ENCODE assay signal across 21 cellular contexts in the genomic region with DNA sequence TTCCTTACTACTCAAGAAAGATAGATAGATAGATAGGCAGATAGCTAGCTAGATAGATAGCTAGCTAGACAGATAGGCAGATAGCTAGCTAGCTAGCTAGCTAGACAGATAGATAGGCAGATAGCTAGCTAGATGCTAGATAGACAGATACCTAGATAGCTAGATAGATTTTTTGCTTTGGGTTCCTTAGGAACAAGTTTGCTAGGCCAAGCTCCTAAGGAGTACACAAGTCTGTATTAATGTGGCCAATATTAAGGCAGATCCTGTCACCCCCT.
DNase-seq lines count a peak whose midpoint lies in the region; ATAC-seq, FAIRE-seq and TF ChIP-seq lines count a peak whose summit lies in the region.
"Had no signal": no experiment of that assay in that cellular context is flagged by ENCODE, and none has a peak within 500 bp of the region (broad histone marks: within the 10 kb centered on the region; RNA-seq: fewer than 3 reads in every experiment).

No MANE protein-coding gene starts in this region.

- H3K4me1 ChIP-seq in OCI-LY3 (ENCODE audit: low read length) (no peaks in the 10 kb centered on the region), GM12878 (ENCODE audit: control insufficient read depth, insufficient read depth, low read length) (peaks cover 3% of the 10 kb centered on the region; the same call in 1 of the 2 replicates), smooth muscle cell (ENCODE audit: low read depth) (no peaks in the 10 kb centered on the region), A673 (ENCODE audit: insufficient read depth, low read length, poor library complexity, severe bottlenecking) (no peaks in the 10 kb centered on the region)

- no peaks in the 10 kb centered on the region for H4K20me1 ChIP-seq in OCI-LY3 (ENCODE audit: insufficient read depth, low read length)
- no peaks in the 10 kb centered on the region for H4K20me1 ChIP-seq in GM12878 (ENCODE audit: control insufficient read depth, insufficient read depth)
- no peaks in the 10 kb centered on the region for H4K20me1 ChIP-seq in smooth muscle cell (ENCODE audit: low read depth)
- H4K20me1 ChIP-seq: BLaER1 had no signal

- POLR2A ChIA-PET in GM12878 (lab: Charles Lee): interaction anchor here (1.5 kb wide), 1 partner anchor 15 kb away, joined by 4 read pairs; no protein-coding TSS in a partner anchor
- POLR2A ChIA-PET in A673 (lab: Charles Lee; ENCODE audit: low non-redundant PET): no interaction called here

- H3K9ac ChIP-seq in OCI-LY3 (ENCODE audit: low read length) (no peak overlapping the region), GM12878 (ENCODE audit: control insufficient read depth, insufficient read depth, low read length) (no peak overlapping the region), smooth muscle cell (ENCODE audit: low read depth) (no peak overlapping the region)
- H3K9ac ChIP-seq: BLaER1 had no signal

- peak overlapping the region; percentile 85 to 99 (median 99) for H3K27ac Mint-ChIP-seq in nephron
- H3K27ac Mint-ChIP-seq in stimulated activated memory B cell treated with anti-CD40 and anti-IgM and Interleukin-4, amounts not matched to agents 10 μg/mL and 1 μg/mL and 100 μg/mL, for 72 hours: peak overlapping the region; percentile 68
- H3K27ac Mint-ChIP-seq: CD4-positive, CD25-positive, alpha-beta regulatory T cell; CD8-positive, alpha-beta T cell; GM23338; H9 had no signal

- H3K4me2 ChIP-seq in OCI-LY3 (ENCODE audit: low read length) (no peak overlapping the region), GM12878 (ENCODE audit: control insufficient read depth, insufficient read depth) (no peak overlapping the region), smooth muscle cell (no peak overlapping the region)
- H3K4me2 ChIP-seq: A549, BLaER1, GM23338 had no signal

- H3K4me3 Mint-ChIP-seq in nephron: no peak overlapping the region
- H3K4me3 Mint-ChIP-seq in stimulated activated memory B cell treated with anti-CD40 and anti-IgM and Interleukin-4, amounts not matched to agents 10 μg/mL and 1 μg/mL and 100 μg/mL, for 72 hours: no peak overlapping the region
- H3K4me3 Mint-ChIP-seq: CD4-positive, CD25-positive, alpha-beta regulatory T cell; CD8-positive, alpha-beta T cell; GM23338; H9 had no signal

- H3K9me3 Mint-ChIP-seq in nephron: peaks cover 3% of the 10 kb centered on the region
- no peaks in the 10 kb centered on the region for H3K9me3 Mint-ChIP-seq in stimulated activated memory B cell treated with anti-CD40 and anti-IgM and Interleukin-4, amounts not matched to agents 10 μg/mL and 1 μg/mL and 100 μg/mL, for 72 hours
- H3K9me3 Mint-ChIP-seq: CD4-positive, CD25-positive, alpha-beta regulatory T cell; CD8-positive, alpha-beta T cell had no signal

- H2AFZ ChIP-seq in OCI-LY3 (ENCODE audit: low read depth, low read length) (0 out of 2 replicates have a peak overlapping the region, but pooled peaks have one; percentile 28), GM12878 (ENCODE audit: control insufficient read depth, low read depth, low read length) (0 out of 2 replicates have a peak overlapping the region, but pooled peaks have one; percentile 30), smooth muscle cell (ENCODE audit: low read depth) (no peak overlapping the region)
- H2AFZ ChIP-seq: GM23338 had no signal

- no peak overlapping the region for H3K4me3 ChIP-seq in OCI-LY3 (ENCODE audit: low read length)
- no peak overlapping the region for H3K4me3 ChIP-seq in GM12878
- no peak overlapping the region for H3K4me3 ChIP-seq in smooth muscle cell
- H3K4me3 ChIP-seq in A673 (ENCODE audit: low read depth, low read length, poor library complexity, severe bottlenecking): no peak overlapping the region
- H3K4me3 ChIP-seq: A549, BLaER1, GM23338 had no signal

- RAD21 ChIA-PET in GM12878 (lab: Charles Lee; ENCODE audit: unreplicated experiment): interaction anchor here (0.9 to 2.2 kb wide), 6 partner anchors 12 to 771 kb away, joined by 3 to 8 read pairs (median 4); no protein-coding TSS in a partner anchor

- no peak for DNase-seq in GM12878 (ENCODE audit: low read depth, low spot score)
- DNase-seq in smooth muscle cell (lab: John Stamatoyannopoulos, UW; ENCODE audit: unreplicated experiment): no peak
- DNase-seq in A673 (ENCODE audit: low spot score): no peak
- no peak for DNase-seq in hippocampal formation (lab: John Stamatoyannopoulos, UW)
- DNase-seq: 8988T; Caco-2; CD4-positive, CD25-positive, alpha-beta regulatory T cell; CD8-positive, alpha-beta T cell; DMS153; EL; GF-D8; H9 had no signal

- no peak for TF ChIP-seq EP300 in GM12878 (IDR thresholded peaks at IDR 0.05; ENCODE audit: borderline replicate concordance in 1 of 2, control insufficient read depth in 1 of 2, low read depth in 2 of 2, low read length in 2 of 2)

- H3K27ac ChIP-seq in OCI-LY3 (ENCODE audit: low read length) (no peak overlapping the region), GM12878 (ENCODE audit: control insufficient read depth, insufficient read depth) (no peak overlapping the region), smooth muscle cell (ENCODE audit: low read depth) (no peak overlapping the region), A673 (ENCODE audit: low read depth, low read length, poor library complexity, severe bottlenecking) (no peak overlapping the region)
- H3K27ac ChIP-seq: A549, BLaER1, C4-2B had no signal

- FAIRE-seq in GM12878 (lab: Jason Lieb, UNC): no peak
- FAIRE-seq: A549 had no signal

- no peaks in the 10 kb centered on the region for H3K79me2 ChIP-seq in OCI-LY3 (ENCODE audit: low read length)
- no peaks in the 10 kb centered on the region for H3K79me2 ChIP-seq in GM12878 (ENCODE audit: control insufficient read depth, insufficient read depth, low read length)
- H3K79me2 ChIP-seq in smooth muscle cell (ENCODE audit: low read depth): no peaks in the 10 kb centered on the region

- intact Hi-C loops in GM12878 (cut with micrococcal nuclease; ENCODE audit: unreplicated experiment) (no loop called here), A673 (cut with micrococcal nuclease; ENCODE audit: unreplicated experiment) (no loop called here)

- BruUV-seq in GM12878 (replicated peaks; lab: Mats Ljungman, UMichigan) (no TSS peak), A673 (replicated peaks; lab: Mats Ljungman, UMichigan) (no TSS peak)

- CTCF ChIA-PET in GM12878 (lab: Yijun Ruan, JAX): interaction anchor here (0.7 to 4.1 kb wide), 13 partner anchors 12 to 777 kb away, joined by 3 to 18 read pairs (median 4); no protein-coding TSS in a partner anchor
- CTCF ChIA-PET in A673 (lab: Charles Lee): no interaction called here

- no peaks in the 10 kb centered on the region for H3F3A ChIP-seq in smooth muscle cell (ENCODE audit: low read depth)

- TF ChIP-seq CTCF in OCI-LY3 (IDR thresholded peaks at IDR 0.05; ENCODE audit: low read depth, low read length) (no peak), GM12878 (IDR thresholded peaks at IDR 0.05 in 2 of 3, conservative IDR thresholded peaks at IDR 0.05 in 1 of 3; ENCODE audit: control insufficient read depth in 2 of 3, extremely low read depth in 1 of 3, insufficient read depth in 1 of 3, low read depth in 3 of 3, low read length in 3 of 3) (no peak), nephron (IDR thresholded peaks at IDR 0.05; ENCODE audit: unreplicated experiment in 3 of 3) (no peak), smooth muscle cell (IDR thresholded peaks at IDR 0.05; ENCODE audit: borderline replicate concordance, insufficient read depth, poor library complexity, severe bottlenecking) (no peak), A673 (conservative IDR thresholded peaks at IDR 0.05; ENCODE audit: low read depth, low read length) (no peak)

- H3K36me3 Mint-ChIP-seq in nephron (ENCODE audit: low read depth): peaks cover 3% of the 10 kb centered on the region
- H3K36me3 Mint-ChIP-seq in stimulated activated memory B cell treated with anti-CD40 and anti-IgM and Interleukin-4, amounts not matched to agents 10 μg/mL and 1 μg/mL and 100 μg/mL, for 72 hours: no peaks in the 10 kb centered on the region
- H3K36me3 Mint-ChIP-seq: CD4-positive, CD25-positive, alpha-beta regulatory T cell; CD8-positive, alpha-beta T cell had no signal

- SMC1A ChIA-PET in GM12878 (lab: Charles Lee; ENCODE audit: uncharacterized antibody, unreplicated experiment): interaction anchor here (0.9 to 5.0 kb wide), 6 partner anchors 13 to 777 kb away, joined by 3 to 45 read pairs (median 8); no protein-coding TSS in a partner anchor

- peaks cover 7% of the 10 kb centered on the region for H3K4me1 Mint-ChIP-seq in nephron
- peaks cover 30% of the 10 kb centered on the region for H3K4me1 Mint-ChIP-seq in stimulated activated memory B cell treated with anti-CD40 and anti-IgM and Interleukin-4, amounts not matched to agents 10 μg/mL and 1 μg/mL and 100 μg/mL, for 72 hours
- H3K4me1 Mint-ChIP-seq: CD4-positive, CD25-positive, alpha-beta regulatory T cell; GM23338 had no signal

- H3K27me3 ChIP-seq in OCI-LY3 (ENCODE audit: low read depth, low read length) (peaks cover 26% of the 10 kb centered on the region), GM12878 (replicated peaks in 1 of 2; ENCODE audit: control insufficient read depth in 2 of 2, insufficient read depth in 2 of 2, low read length in 1 of 2) (no peaks in the 10 kb centered on the region), smooth muscle cell (ENCODE audit: low read depth) (peaks cover 92% of the 10 kb centered on the region), A673 (replicated peaks; ENCODE audit: insufficient read depth, low read depth, low read length, poor library complexity) (peaks cover 74% of the 10 kb centered on the region)
- H3K27me3 ChIP-seq: BLaER1 had no signal

- no peaks in the 10 kb centered on the region for H3K36me3 ChIP-seq in OCI-LY3 (replicated peaks; ENCODE audit: low read depth, low read length)
- no peaks in the 10 kb centered on the region for H3K36me3 ChIP-seq in GM12878 (ENCODE audit: control insufficient read depth in 2 of 2, insufficient read depth in 2 of 2, low read length in 1 of 2)
- no peaks in the 10 kb centered on the region for H3K36me3 ChIP-seq in smooth muscle cell (ENCODE audit: low read depth)
- no peaks in the 10 kb centered on the region for H3K36me3 ChIP-seq in A673 (ENCODE audit: insufficient read depth, low read length, poor library complexity, severe bottlenecking)
- H3K36me3 ChIP-seq: BLaER1 had no signal

- no peak for TF ChIP-seq RAD21 in GM12878 (IDR thresholded peaks at IDR 0.05; ENCODE audit: insufficient read depth, low read depth, low read length)

- ATAC-seq in GM12878 (no peak), GM19463 (IDR thresholded peaks at IDR 0.05; ENCODE audit: unreplicated experiment) (no peak)
- no peak for ATAC-seq in stimulated activated memory B cell treated with anti-CD40 and anti-IgM and Interleukin-4, amounts not matched to agents 10 μg/mL and 1 μg/mL and 100 μg/mL, for 72 hours
- ATAC-seq: A549; CD8-positive, alpha-beta T cell; GM23338; HCT116 had no signal

- peaks cover 80% of the 10 kb centered on the region for H3K27me3 Mint-ChIP-seq in nephron (ENCODE audit: low read depth)
- H3K27me3 Mint-ChIP-seq in stimulated activated memory B cell treated with anti-CD40 and anti-IgM and Interleukin-4, amounts not matched to agents 10 μg/mL and 1 μg/mL and 100 μg/mL, for 72 hours: no peaks in the 10 kb centered on the region

- TF ChIP-seq POLR2A in GM12878 (IDR thresholded peaks at IDR 0.05; ENCODE audit: low read depth, low read length): no peak

- in situ Hi-C loops in GM12878 (cut with MboI): loop anchor here (5.0 kb wide), 1 partner anchor 944 kb away; no protein-coding TSS in a partner anchor

- no peaks in the 10 kb centered on the region for H3K9me3 ChIP-seq in OCI-LY3 (ENCODE audit: insufficient read depth, low read length)
- no peaks in the 10 kb centered on the region for H3K9me3 ChIP-seq in GM12878 (replicated peaks; ENCODE audit: control insufficient read depth, insufficient read depth, low read length)
- H3K9me3 ChIP-seq in smooth muscle cell (replicated peaks; ENCODE audit: low read depth): no peaks in the 10 kb centered on the region
- H3K9me3 ChIP-seq in A673 (ENCODE audit: low read depth, low read length, poor library complexity, severe bottlenecking): no peaks in the 10 kb centered on the region
- H3K9me3 ChIP-seq: A549, BLaER1, Caco-2 had no signal
